Comparison of ENCODE assay signal across 9 cellular contexts in genomic region chr12:1630827-1631591, GRCh38. TPM values are rescaled to one million over a fixed set of nuclear protein-coding genes. Genes with fewer than 3 reads are reported as not detected.
DNase-seq lines count a peak whose midpoint lies in the region; ATAC-seq and TF ChIP-seq lines count a peak whose summit lies in the region.
"Had no signal": no experiment of that assay in that cellular context is flagged by ENCODE, and none has a peak within 500 bp of the region (broad histone marks: within the 10 kb centered on the region; RNA-seq: fewer than 3 reads in every experiment).

No MANE protein-coding gene starts in this region.

- H3K27ac Mint-ChIP-seq in activated CD8-positive, alpha-beta T cell treated with anti-CD3 and anti-CD28 coated beads for 36 hours = no peak overlapping the region

- peak overlapping the region; percentile 85 for H3K4me2 ChIP-seq in skeletal muscle satellite cell (ENCODE audit: low read length)

- H3K4me1 ChIP-seq in skeletal muscle satellite cell (ENCODE audit: control insufficient read depth, insufficient read depth, low read length) = peaks cover 31% of the 10 kb centered on the region

- H3K27me3 Mint-ChIP-seq in activated CD8-positive, alpha-beta T cell treated with anti-CD3 and anti-CD28 coated beads for 36 hours = peaks cover 57% of the 10 kb centered on the region

- H3K9ac ChIP-seq in skeletal muscle satellite cell (ENCODE audit: low read depth, low read length) = no peak overlapping the region

- TF ChIP-seq CTCF in activated CD8-positive, alpha-beta T cell treated with anti-CD3 and anti-CD28 coated beads for 36 hours (IDR thresholded peaks at IDR 0.05) = no peak

- H3K4me1 Mint-ChIP-seq in activated CD8-positive, alpha-beta T cell treated with anti-CD3 and anti-CD28 coated beads for 36 hours (ENCODE audit: low read depth) = peaks cover 14% of the 10 kb centered on the region

- ATAC-seq in activated CD8-positive, alpha-beta T cell treated with anti-CD3 and anti-CD28 coated beads for 36 hours = no peak

- DNase-seq in NCI-H2227 (lab: John Stamatoyannopoulos, UW; ENCODE audit: unreplicated experiment) (peak; percentile 1), NCI-H2227 treated with DMSO at 0.1 percent for 48 hours (lab: John Stamatoyannopoulos, UW) (no peak), hepatic stellate cell (ENCODE audit: low spot score) (peak; percentile 75), NCI-H1417 (lab: John Stamatoyannopoulos, UW) (no peak), ureter (ENCODE audit: low spot score) (no peak)
- DNase-seq in activated CD8-positive, alpha-beta T cell treated with anti-CD3 and anti-CD28 coated beads for 36 hours = no peak
- no peak for DNase-seq in activated CD4-positive, alpha-beta T cell treated with anti-CD3 and anti-CD28 coated beads, Interleukin-2, amount 50 U/mL, for 1 hour
- DNase-seq: 8988T had no signal

- no peaks in the 10 kb centered on the region for H3K36me3 Mint-ChIP-seq in activated CD8-positive, alpha-beta T cell treated with anti-CD3 and anti-CD28 coated beads for 36 hours (ENCODE audit: low read depth)

- no peaks in the 10 kb centered on the region for H3K9me3 ChIP-seq in skeletal muscle satellite cell (replicated peaks; ENCODE audit: low read length)

- CTCF ChIA-PET in activated CD8-positive, alpha-beta T cell treated with anti-CD3 and anti-CD28 coated beads for 36 hours (lab: Charles Lee) = interaction anchor here (0.6 to 9.0 kb wide), 9 partner anchors 10 to 513 kb away, joined by 3 to 135 read pairs (median 4); no protein-coding TSS in a partner anchor

- POLR2A ChIA-PET in activated CD8-positive, alpha-beta T cell treated with anti-CD3 and anti-CD28 coated beads for 36 hours (lab: Charles Lee) = interaction anchor here (1.4 to 1.6 kb wide), 2 partner anchors 15 to 309 kb away, joined by 3 to 4 read pairs; no protein-coding TSS in a partner anchor

- H3K36me3 ChIP-seq in skeletal muscle satellite cell (ENCODE audit: insufficient read depth, low read length) = peaks cover 29% of the 10 kb centered on the region

- H3K27me3 ChIP-seq in skeletal muscle satellite cell (ENCODE audit: control insufficient read depth, insufficient read depth, low read length) = no peaks in the 10 kb centered on the region

- no peaks in the 10 kb centered on the region for H3K9me3 Mint-ChIP-seq in activated CD8-positive, alpha-beta T cell treated with anti-CD3 and anti-CD28 coated beads for 36 hours

- peak overlapping the region; percentile 60 for H3K4me3 ChIP-seq in skeletal muscle satellite cell (ENCODE audit: low read length)

- intact Hi-C loops in activated CD8-positive, alpha-beta T cell treated with anti-CD3 and anti-CD28 coated beads for 36 hours (cut with micrococcal nuclease) = loop anchor here (5.0 kb wide), 1 partner anchor 306 kb away; no protein-coding TSS in a partner anchor

- peak overlapping the region; percentile 54 for H3K4me3 Mint-ChIP-seq in activated CD8-positive, alpha-beta T cell treated with anti-CD3 and anti-CD28 coated beads for 36 hours

RNA-seq across cellular contexts. Expression of gene WNT5B, which starts 2.0 kb away (rescaled TPM):
- total RNA-seq in activated CD8-positive, alpha-beta T cell treated with anti-CD3 and anti-CD28 coated beads for 36 hours = not detected
- total RNA-seq in skeletal muscle satellite cell (2012; rRNA removed) = 113 and 130 TPM in 2 replicates
- total RNA-seq in ureter = 7.2 TPM

RNA-seq across cellular contexts. Expression of gene FBXL14, which starts 36.6 kb away (rescaled TPM):
- total RNA-seq in activated CD8-positive, alpha-beta T cell treated with anti-CD3 and anti-CD28 coated beads for 36 hours = 10 to 100 TPM; 23.3 to 25.1 TPM
- 10.9 and 15.1 TPM in 2 replicates for total RNA-seq in skeletal muscle satellite cell (2012; rRNA removed)
- 12.8 TPM for total RNA-seq in ureter

RNA-seq across cellular contexts. Expression of gene ADIPOR2, which starts 59.9 kb away (rescaled TPM):
- total RNA-seq in activated CD8-positive, alpha-beta T cell treated with anti-CD3 and anti-CD28 coated beads for 36 hours = 10 to 100 TPM; 48.3 to 49.9 TPM
- 21.8 and 23.1 TPM in 2 replicates for total RNA-seq in skeletal muscle satellite cell (2012; rRNA removed)
- total RNA-seq in ureter = 46.6 TPM

Comparison
In these comparisons a context has a peak if more than half of its experiments do, and no peak if none do; other contexts are left out.
1. DNase-seq: peak in NCI-H2227 (single experiment) and hepatic stellate cell (single experiment); none in NCI-H2227 treated with DMSO at 0.1 percent for 48 hours (single experiment), activated CD8-positive, alpha-beta T cell treated with anti-CD3 and anti-CD28 coated beads for 36 hours (single experiment), NCI-H1417 (0 of 3), ureter (single experiment) and activated CD4-positive, alpha-beta T cell treated with anti-CD3 and anti-CD28 coated beads, Interleukin-2, amount 50 U/mL, for 1 hour (single experiment).